Comparison of ENCODE assay signal across 9 cellular contexts in genomic region chr2:196783431-196784094, GRCh38. TPM values are rescaled to one million over a fixed set of nuclear protein-coding genes. Genes with fewer than 3 reads are reported as not detected.
DNase-seq lines count a peak whose midpoint lies in the region; ATAC-seq and TF ChIP-seq lines count a peak whose summit lies in the region.
"Had no signal": no experiment of that assay in that cellular context is flagged by ENCODE, and none has a peak within 500 bp of the region (broad histone marks: within the 10 kb centered on the region; RNA-seq: fewer than 3 reads in every experiment).

No MANE protein-coding gene starts in this region.

- no peaks in the 10 kb centered on the region for H3K36me3 ChIP-seq in prostate gland
- peaks cover 43% of the 10 kb centered on the region for H3K36me3 ChIP-seq in WERI-Rb-1

- H3K9me3 ChIP-seq in prostate gland (no peaks in the 10 kb centered on the region), WERI-Rb-1 (ENCODE audit: severe bottlenecking) (no peaks in the 10 kb centered on the region)

- no peaks in the 10 kb centered on the region for H3K4me1 ChIP-seq in prostate gland (replicated peaks)

- no peaks in the 10 kb centered on the region for H3K27me3 Mint-ChIP-seq in T-helper 2 cell treated with Interferon-gamma antibody and Interleukin-4, amounts not matched to agents 5 μg/mL and 100 μg/mL, for 36 hours (ENCODE audit: low read depth)

- TF ChIP-seq POLR2A in prostate gland (IDR thresholded peaks at IDR 0.05) = no peak

- DNase-seq in EH (ENCODE audit: low read depth) (peak; percentile 73), iris pigment epithelial cell (ENCODE audit: low read depth) (peak; percentile 66), prostate gland (ENCODE audit: low spot score) (no peak), WERI-Rb-1 (no peak), NCI-H1436 (lab: John Stamatoyannopoulos, UW) (no peak)
- DNase-seq in T-helper 2 cell treated with Interferon-gamma antibody and Interleukin-4, amounts not matched to agents 5 μg/mL and 100 μg/mL, for 36 hours (ENCODE audit: low spot score) = peak; percentile 51
- DNase-seq: DND-41 had no signal

- peaks cover 5% of the 10 kb centered on the region for H3K4me1 Mint-ChIP-seq in T-helper 2 cell treated with Interferon-gamma antibody and Interleukin-4, amounts not matched to agents 5 μg/mL and 100 μg/mL, for 36 hours (ENCODE audit: low read depth)

- no peak overlapping the region for H3K27ac Mint-ChIP-seq in T-helper 2 cell treated with Interferon-gamma antibody and Interleukin-4, amounts not matched to agents 5 μg/mL and 100 μg/mL, for 36 hours

- no peak overlapping the region for H3K4me3 Mint-ChIP-seq in T-helper 2 cell treated with Interferon-gamma antibody and Interleukin-4, amounts not matched to agents 5 μg/mL and 100 μg/mL, for 36 hours

- peaks cover 32% of the 10 kb centered on the region for H3K36me3 Mint-ChIP-seq in T-helper 2 cell treated with Interferon-gamma antibody and Interleukin-4, amounts not matched to agents 5 μg/mL and 100 μg/mL, for 36 hours (ENCODE audit: low read depth)

- H3K27me3 ChIP-seq in prostate gland (replicated peaks; ENCODE audit: insufficient read depth) (no peaks in the 10 kb centered on the region), WERI-Rb-1 (ENCODE audit: insufficient read depth, low read depth, severe bottlenecking) (no peaks in the 10 kb centered on the region)

- no peak overlapping the region for H3K4me3 ChIP-seq in prostate gland
- no peak overlapping the region for H3K4me3 ChIP-seq in WERI-Rb-1 (ENCODE audit: low read depth, low read length)

- no peaks in the 10 kb centered on the region for H3K9me3 Mint-ChIP-seq in T-helper 2 cell treated with Interferon-gamma antibody and Interleukin-4, amounts not matched to agents 5 μg/mL and 100 μg/mL, for 36 hours

- TF ChIP-seq CTCF in prostate gland (IDR thresholded peaks at IDR 0.05) (no peak), WERI-Rb-1 (IDR thresholded peaks at IDR 0.05; ENCODE audit: low read depth, low read length) (no peak)

- H3K27ac ChIP-seq in prostate gland (no peak overlapping the region), WERI-Rb-1 (no peak overlapping the region)

- peak; percentile 65 for ATAC-seq in GM21576 (IDR thresholded peaks at IDR 0.05; ENCODE audit: unreplicated experiment)
- no peak for ATAC-seq in HG03097 (IDR thresholded peaks at IDR 0.05; ENCODE audit: low FRiP score, unreplicated experiment)

- 96% methylated on average over 4 of the region's 4 CpGs for WGBS in prostate gland

- intact Hi-C loops in prostate gland (cut with DNase I) = no loop called here

RNA-seq across cellular contexts. Expression of gene GTF3C3, which starts 15.9 kb away (rescaled TPM):
- 10 to 100 TPM; 17.5 to 31.3 TPM for total RNA-seq in prostate gland

RNA-seq across cellular contexts. Expression of gene C2orf66, which starts 25.6 kb away (rescaled TPM):
- under 1 TPM in 1 of 2 donors, not detected in 1; 0.32 TPM for total RNA-seq in prostate gland

Comparison
In these comparisons a context has a peak if more than half of its experiments do, and no peak if none do; other contexts are left out.
1. DNase-seq: peak in EH (single experiment), T-helper 2 cell treated with Interferon-gamma antibody and Interleukin-4, amounts not matched to agents 5 μg/mL and 100 μg/mL, for 36 hours (single experiment) and iris pigment epithelial cell (single experiment); none in prostate gland (single experiment), WERI-Rb-1 (single experiment) and NCI-H1436 (single experiment).